In genomic region chr11:62591448-62592215, GRCh38 we compare ENCODE assay signal across 8 cellular contexts. TPM values are rescaled to one million over a fixed set of nuclear protein-coding genes. Genes with fewer than 3 reads are reported as not detected.
DNase-seq lines count a peak whose midpoint lies in the region; TF ChIP-seq lines count a peak whose summit lies in the region.

TSS of gene TUT1 (minus strand) at chr11:62591523. CDS start at chr11:62591485, 38 bp downstream.

- peaks cover 23% of the 10 kb centered on the region for H3K36me3 ChIP-seq in H7 (replicated peaks; ENCODE audit: control insufficient read depth, insufficient read depth, low read length)

- H3K27me3 Mint-ChIP-seq in nephron (ENCODE audit: low read depth) = no peaks in the 10 kb centered on the region
- H3K27me3 Mint-ChIP-seq in stimulated activated naive CD8-positive, alpha-beta T cell treated with anti-CD3 and anti-CD28 coated beads, Interleukin-15, Interleukin-2, amounts not matched to agents 100 ng/mL and 50 ng/mL, for 24 hours = no peaks in the 10 kb centered on the region

- peak within 1 kb of the TSS; percentile 93 to 97 (median 94) for H3K4me3 Mint-ChIP-seq in nephron
- H3K4me3 Mint-ChIP-seq in stimulated activated naive CD8-positive, alpha-beta T cell treated with anti-CD3 and anti-CD28 coated beads, Interleukin-15, Interleukin-2, amounts not matched to agents 100 ng/mL and 50 ng/mL, for 24 hours = peak within 1 kb of the TSS; percentile 96

- DNase-seq in ELF-1 (ENCODE audit: low read depth, low spot score) (peak; percentile 100), H7 (peak; percentile 93), M059J (ENCODE audit: low read depth) (peak; percentile 99), SHP77 (lab: John Stamatoyannopoulos, UW) (peak; percentile 98), fibroblast of the aortic adventitia (ENCODE audit: low read depth) (peak; percentile 99)
- DNase-seq in activated effector memory CD4-positive, alpha-beta T cell treated with Interleukin-2 at 50 U/mL for 16 hours = peak; percentile 94

- TF ChIP-seq CTCF in fibroblast of the aortic adventitia (IDR thresholded peaks at IDR 0.05; ENCODE audit: insufficient read depth, low read length) (no peak), nephron (IDR thresholded peaks at IDR 0.05; ENCODE audit: unreplicated experiment in 3 of 3) (no peak)

- peaks cover 38% of the 10 kb centered on the region for H3K36me3 Mint-ChIP-seq in nephron (ENCODE audit: low read depth)
- H3K36me3 Mint-ChIP-seq in stimulated activated naive CD8-positive, alpha-beta T cell treated with anti-CD3 and anti-CD28 coated beads, Interleukin-15, Interleukin-2, amounts not matched to agents 100 ng/mL and 50 ng/mL, for 24 hours (ENCODE audit: low read depth) = peaks cover 57% of the 10 kb centered on the region

- H3K27ac Mint-ChIP-seq in nephron = peak within 1 kb of the TSS; percentile 91 to 95 (median 93)
- peak within 1 kb of the TSS; percentile 98 for H3K27ac Mint-ChIP-seq in stimulated activated naive CD8-positive, alpha-beta T cell treated with anti-CD3 and anti-CD28 coated beads, Interleukin-15, Interleukin-2, amounts not matched to agents 100 ng/mL and 50 ng/mL, for 24 hours

- H3K4me3 ChIP-seq in H7 (ENCODE audit: insufficient read depth, low read depth, low read length) = peak within 1 kb of the TSS; percentile 51
- peak within 1 kb of the TSS; percentile 87 for H3K4me3 ChIP-seq in fibroblast of the aortic adventitia (ENCODE audit: low read depth, low read length)

- H3K4me1 Mint-ChIP-seq in nephron = peaks cover 21% of the 10 kb centered on the region
- peaks cover 56% of the 10 kb centered on the region for H3K4me1 Mint-ChIP-seq in stimulated activated naive CD8-positive, alpha-beta T cell treated with anti-CD3 and anti-CD28 coated beads, Interleukin-15, Interleukin-2, amounts not matched to agents 100 ng/mL and 50 ng/mL, for 24 hours (ENCODE audit: low read depth)

- no peaks in the 10 kb centered on the region for H3K9me3 Mint-ChIP-seq in nephron
- no peaks in the 10 kb centered on the region for H3K9me3 Mint-ChIP-seq in stimulated activated naive CD8-positive, alpha-beta T cell treated with anti-CD3 and anti-CD28 coated beads, Interleukin-15, Interleukin-2, amounts not matched to agents 100 ng/mL and 50 ng/mL, for 24 hours

- H3K27me3 ChIP-seq in H7 (ENCODE audit: control insufficient read depth, insufficient read depth, low read length) = no peaks in the 10 kb centered on the region

RNA-seq across cellular contexts. Expression of gene TUT1, which starts in this region (rescaled TPM):
- total RNA-seq in H7 (2014; rRNA removed; shearing (Covaris generic)) = 25.8 and 29.4 TPM in 2 replicates
- 5.2 and 7.6 TPM in 2 replicates for total RNA-seq in M059J (2014; rRNA removed; shearing (Covaris generic))
- total RNA-seq in fibroblast of the aortic adventitia (ENCODE audit: low replicate concordance) = 4.5 and 9.4 TPM in 2 replicates

Comparison
In these comparisons a context has a peak if more than half of its experiments do, and no peak if none do; other contexts are left out.
1. Peak in every context shown above with its lines: DNase-seq and H3K4me3 ChIP-seq.